In genomic region chr12:39616251-39616650, GRCh38 we compare ENCODE assay signal across 1 cellular context.
TF ChIP-seq lines count a peak whose summit lies in the region.

No MANE protein-coding gene starts in this region.

TF ChIP-seq in SK-N-SH treated with all-trans-retinoic acid at 6 μM for 48 hours, 23 proteins besides CTCF, POLR2A, EP300 and RAD21 (continued from another document):
- no peak for TF ChIP-seq POU6F1 (CRISPR knock-in tag; IDR thresholded peaks at IDR 0.05; ENCODE audit: borderline replicate concordance, low read depth)
